In the genomic region with DNA sequence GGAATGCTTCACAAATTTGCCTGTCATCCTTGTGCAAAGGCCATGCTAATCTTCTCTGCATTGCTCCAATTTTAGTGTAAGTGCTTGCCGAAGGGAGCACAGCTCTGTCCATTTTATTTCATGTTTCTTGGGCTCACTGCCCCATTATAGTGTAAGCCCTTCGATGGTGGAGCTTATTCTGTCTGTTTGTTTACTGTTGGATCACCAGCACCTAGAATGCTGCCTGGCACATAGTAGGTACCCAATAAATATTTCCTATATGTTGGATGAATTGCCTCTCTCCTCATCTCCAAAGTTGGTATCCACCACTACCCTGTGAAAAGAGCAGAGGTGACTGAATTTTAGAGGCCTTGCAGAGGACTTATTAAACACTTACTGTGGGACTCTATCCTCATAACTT, we compare ENCODE assay signal across 2 cellular contexts.
TF ChIP-seq lines count a peak whose summit lies in the region.

No MANE protein-coding gene starts in this region.

TF ChIP-seq in HepG2, 621 proteins besides CTCF, POLR2A, EP300 and RAD21:
- TF ChIP-seq, protein P1, sequence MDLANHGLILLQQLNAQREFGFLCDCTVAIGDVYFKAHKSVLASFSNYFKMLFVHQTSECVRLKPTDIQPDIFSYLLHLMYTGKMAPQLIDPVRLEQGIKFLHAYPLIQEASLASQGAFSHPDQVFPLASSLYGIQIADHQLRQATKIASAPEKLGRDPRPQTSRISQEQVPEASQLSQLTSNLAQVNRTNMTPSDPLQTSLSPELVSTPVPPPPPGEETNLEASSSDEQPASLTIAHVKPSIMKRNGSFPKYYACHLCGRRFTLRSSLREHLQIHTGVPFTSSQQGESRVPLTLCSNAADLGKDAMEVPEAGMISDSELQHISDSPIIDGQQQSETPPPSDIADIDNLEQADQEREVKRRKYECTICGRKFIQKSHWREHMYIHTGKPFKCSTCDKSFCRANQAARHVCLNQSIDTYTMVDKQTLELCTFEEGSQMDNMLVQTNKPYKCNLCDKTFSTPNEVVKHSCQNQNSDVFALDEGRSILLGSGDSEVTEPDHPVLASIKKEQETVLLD (CRISPR knock-in tag; IDR thresholded peaks at IDR 0.05; ENCODE audit: low read depth), result no peak
- 0 out of 2 replicates have a peak, but pooled peaks have one; percentile 22 for TF ChIP-seq ZKSCAN1 (IDR thresholded peaks at IDR 0.05; ENCODE audit: low read length)

TF ChIP-seq in K562, 482 proteins besides CTCF, POLR2A, EP300 and RAD21:
- 0 out of 2 replicates have a peak, but pooled peaks have one; percentile 14 for TF ChIP-seq NFE2 (IDR thresholded peaks at IDR 0.05; ENCODE audit: low read depth)
- no peak for TF ChIP-seq NEUROD1 (IDR thresholded peaks at IDR 0.05; ENCODE audit: borderline replicate concordance, low read depth, low read length, partially characterized antibody)
- peak; percentile 43; the same call in 1 of the 2 replicates for TF ChIP-seq POLR2AphosphoS5 (IDR thresholded peaks at IDR 0.05; ENCODE audit: control insufficient read depth, insufficient read depth, low read depth, low read length)
- TF ChIP-seq ZNF274 (IDR thresholded peaks at IDR 0.05; ENCODE audit: borderline replicate concordance, low read depth, low read length), result no peak
- TF ChIP-seq BRD4 (IDR thresholded peaks at IDR 0.05), result no peak
- TF ChIP-seq, protein P2, sequence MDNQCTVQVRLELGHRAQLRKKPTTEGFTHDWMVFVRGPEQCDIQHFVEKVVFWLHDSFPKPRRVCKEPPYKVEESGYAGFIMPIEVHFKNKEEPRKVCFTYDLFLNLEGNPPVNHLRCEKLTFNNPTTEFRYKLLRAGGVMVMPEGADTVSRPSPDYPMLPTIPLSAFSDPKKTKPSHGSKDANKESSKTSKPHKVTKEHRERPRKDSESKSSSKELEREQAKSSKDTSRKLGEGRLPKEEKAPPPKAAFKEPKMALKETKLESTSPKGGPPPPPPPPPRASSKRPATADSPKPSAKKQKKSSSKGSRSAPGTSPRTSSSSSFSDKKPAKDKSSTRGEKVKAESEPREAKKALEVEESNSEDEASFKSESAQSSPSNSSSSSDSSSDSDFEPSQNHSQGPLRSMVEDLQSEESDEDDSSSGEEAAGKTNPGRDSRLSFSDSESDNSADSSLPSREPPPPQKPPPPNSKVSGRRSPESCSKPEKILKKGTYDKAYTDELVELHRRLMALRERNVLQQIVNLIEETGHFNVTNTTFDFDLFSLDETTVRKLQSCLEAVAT (IDR thresholded peaks at IDR 0.05), result no peak
- no peak for TF ChIP-seq SIRT6 (IDR thresholded peaks at IDR 0.05; ENCODE audit: low read depth, low read length)
- peak; percentile 94 for TF ChIP-seq ZKSCAN1 (IDR thresholded peaks at IDR 0.05; ENCODE audit: low read depth, low read length)
- no peak for TF ChIP-seq NUFIP1 (IDR thresholded peaks at IDR 0.05; ENCODE audit: partially characterized antibody)
- no peak for TF ChIP-seq HNRNPUL1 (IDR thresholded peaks at IDR 0.05; ENCODE audit: low read length)
- TF ChIP-seq TBP (optimal IDR thresholded peaks at IDR 0.05; ENCODE audit: low read depth, low read length), result peak; percentile 82
